In the genomic region with DNA sequence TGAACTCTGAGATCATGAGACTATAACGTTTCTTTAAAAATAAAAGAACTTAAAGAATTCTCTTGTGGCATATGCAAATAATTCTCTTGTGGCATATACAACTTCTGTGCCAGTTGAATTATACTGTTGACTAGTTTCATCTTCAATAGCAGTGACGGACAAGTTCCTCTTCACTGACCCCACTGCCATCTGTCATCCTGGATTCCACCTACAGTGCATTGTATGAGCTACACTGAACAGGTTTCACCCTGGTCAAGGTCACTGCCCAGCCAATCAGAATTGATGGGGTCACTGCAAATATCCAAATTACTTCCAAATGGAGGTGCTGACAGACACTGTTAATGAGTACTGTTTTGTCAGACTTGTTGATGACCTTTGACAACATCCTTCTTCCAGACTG, we compare ENCODE assay signal across 16 cellular contexts.
"Had no signal": no experiment of that assay in that cellular context is flagged by ENCODE, and none has a peak within 500 bp of the region (broad histone marks: within the 10 kb centered on the region; RNA-seq: fewer than 3 reads in every experiment).

No MANE protein-coding gene starts in this region.

- ATAC-seq: activated CD8-positive, alpha-beta T cell treated with anti-CD3 and anti-CD28 coated beads, Interleukin-2, amount 10 ng/mL, durations not matched to agents 7 days and 5 days; left lung; pancreas; stimulated activated naive CD8-positive, alpha-beta T cell treated with anti-CD3 and anti-CD28 coated beads, Interleukin-15, amount 100 ng/mL, for 72 hours; upper lobe of right lung had no signal

- H3K9me3 ChIP-seq: colonic mucosa, esophagus squamous epithelium, left lung, pancreas, testis, upper lobe of right lung had no signal

- H3K27ac ChIP-seq: colonic mucosa, esophagus squamous epithelium, left lung, neural progenitor cell, pancreas, testis, upper lobe of right lung had no signal

- DNase-seq: activated CD4-positive, alpha-beta T cell treated with anti-CD3 and anti-CD28 coated beads for 48 hours; activated CD8-positive, alpha-beta memory T cell treated with anti-CD3 and anti-CD28 coated beads, Interleukin-2, amount 50 U/mL, for 48 hours; activated CD8-positive, alpha-beta T cell treated with anti-CD3 and anti-CD28 coated beads, Interleukin-2, amount 10 ng/mL, durations not matched to agents 7 days and 5 days; activated naive CD4-positive, alpha-beta T cell treated with anti-CD3 and anti-CD28 coated beads for 36 hours; caudate nucleus; colonic mucosa; esophagus squamous epithelium; foreskin fibroblast; head of caudate nucleus; left lung; pancreas; stimulated activated CD4-positive, alpha-beta T cell treated with anti-CD3 and anti-CD28 coated beads, Interleukin-2, amount 100 ng/mL, for 48 hours; stimulated activated naive CD8-positive, alpha-beta T cell treated with anti-CD3 and anti-CD28 coated beads, Interleukin-15, amount 100 ng/mL, for 72 hours; testis; upper lobe of right lung had no signal

- H3K9ac ChIP-seq: neural progenitor cell had no signal

- H3K4me3 ChIP-seq: colonic mucosa, esophagus squamous epithelium, left lung, neural progenitor cell, pancreas, testis, upper lobe of right lung had no signal

- H3K27me3 ChIP-seq: colonic mucosa, esophagus squamous epithelium, left lung, neural progenitor cell, pancreas, testis, upper lobe of right lung had no signal

- H2AFZ ChIP-seq: neural progenitor cell had no signal

- H3K4me1 ChIP-seq: colonic mucosa, pancreas had no signal

- H3K4me2 ChIP-seq: neural progenitor cell had no signal

- H3K36me3 ChIP-seq: colonic mucosa, esophagus squamous epithelium, left lung, neural progenitor cell, pancreas, upper lobe of right lung had no signal
